Comparison of ENCODE assay signal across 28 cellular contexts in the genomic region with DNA sequence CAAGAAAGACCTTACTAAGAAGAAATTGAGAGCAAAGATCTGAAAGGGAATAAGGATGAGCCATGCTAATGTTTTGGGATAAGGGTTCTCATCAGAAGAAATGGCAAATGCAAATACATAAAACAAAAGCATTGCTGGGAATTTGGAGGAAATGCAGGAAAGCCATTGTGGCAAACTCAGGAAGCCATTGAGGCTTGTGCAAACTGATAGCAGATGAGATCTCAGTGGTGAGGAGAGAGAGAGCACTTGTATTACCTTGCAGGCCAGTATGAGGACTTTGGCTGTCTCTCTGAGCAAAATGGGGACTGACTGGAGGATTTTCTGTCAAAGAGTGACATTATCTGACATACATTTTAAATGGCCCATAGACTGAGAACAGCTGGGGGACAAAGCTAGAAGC.
"Had no signal": no experiment of that assay in that cellular context is flagged by ENCODE, and none has a peak within 500 bp of the region (broad histone marks: within the 10 kb centered on the region; RNA-seq: fewer than 3 reads in every experiment).

No MANE protein-coding gene starts in this region.

- FAIRE-seq: astrocyte, keratinocyte had no signal

- H3K27ac ChIP-seq: heart left ventricle, parathyroid adenoma, psoas muscle, right atrium auricular region, suprapubic skin, tibial nerve, WERI-Rb-1 had no signal

- H3K4me1 ChIP-seq: heart left ventricle, parathyroid adenoma, psoas muscle, right atrium auricular region, suprapubic skin had no signal

- ATAC-seq: esophagus mucosa; heart left ventricle; left cardiac atrium; psoas muscle; stimulated activated naive B cell treated with anti-CD40 and anti-IgM and Interleukin-4, amounts not matched to agents 10 μg/mL and 1 μg/mL and 100 μg/mL, for 72 hours had no signal

- H3K9ac ChIP-seq: parathyroid adenoma had no signal

- H3K27me3 ChIP-seq: heart left ventricle, right atrium auricular region, suprapubic skin, tibial nerve had no signal

- H3K79me2 ChIP-seq: parathyroid adenoma had no signal

- DNase-seq: activated CD4-positive, alpha-beta memory T cell treated with anti-CD3 and anti-CD28 coated beads, Interleukin-2, amount 10 ng/mL, durations not matched to agents 7 days and 5 days; activated CD4-positive, alpha-beta T cell treated with anti-CD3 and anti-CD28 coated beads, Interleukin-2, amount 10 ng/mL, durations not matched to agents 7 days and 5 days; activated CD4-positive, CD25-positive, alpha-beta regulatory T cell treated with anti-CD3 and anti-CD28 coated beads, Interleukin-2, amount 50 U/mL, for 72 hours; activated CD8-positive, alpha-beta memory T cell treated with anti-CD3 and anti-CD28 coated beads, Interleukin-2, amount 50 U/mL, for 48 hours; activated gamma-delta T cell; activated naive CD4-positive, alpha-beta T cell treated with anti-CD3 and anti-CD28 coated beads, Interleukin-2, amount 50 U/mL, for 16 hours; activated T-cell treated with anti-CD3 and anti-CD28 coated beads, Interleukin-2, amount 50 U/mL, for 24 hours; amniotic stem cell; caudate nucleus; endodermal cell; foreskin fibroblast; heart left ventricle; left cardiac atrium; mammary epithelial cell; naive B cell; psoas muscle; stimulated activated CD4-positive, alpha-beta T cell treated with anti-CD3 and anti-CD28 coated beads, Interleukin-15, amount 100 ng/mL, for 24 hours; stimulated activated CD4-positive, alpha-beta T cell treated with anti-CD3 and anti-CD28 coated beads, Interleukin-2, amount 100 ng/mL, for 24 hours; stimulated activated naive B cell treated with anti-CD40 and anti-IgM and Interleukin-4, amounts not matched to agents 10 μg/mL and 1 μg/mL and 100 μg/mL, for 72 hours; T-helper 2 cell; WERI-Rb-1 had no signal

- H3K36me3 ChIP-seq: heart left ventricle, right atrium auricular region, suprapubic skin, tibial nerve, WERI-Rb-1 had no signal

- H3K9me3 ChIP-seq: heart left ventricle, psoas muscle, right atrium auricular region, suprapubic skin, tibial nerve had no signal

- H2AFZ ChIP-seq: parathyroid adenoma had no signal

- H3K4me3 ChIP-seq: heart left ventricle, psoas muscle, right atrium auricular region, suprapubic skin, tibial nerve had no signal
